ENCODE assay signal across 1 cellular context in the genomic region with DNA sequence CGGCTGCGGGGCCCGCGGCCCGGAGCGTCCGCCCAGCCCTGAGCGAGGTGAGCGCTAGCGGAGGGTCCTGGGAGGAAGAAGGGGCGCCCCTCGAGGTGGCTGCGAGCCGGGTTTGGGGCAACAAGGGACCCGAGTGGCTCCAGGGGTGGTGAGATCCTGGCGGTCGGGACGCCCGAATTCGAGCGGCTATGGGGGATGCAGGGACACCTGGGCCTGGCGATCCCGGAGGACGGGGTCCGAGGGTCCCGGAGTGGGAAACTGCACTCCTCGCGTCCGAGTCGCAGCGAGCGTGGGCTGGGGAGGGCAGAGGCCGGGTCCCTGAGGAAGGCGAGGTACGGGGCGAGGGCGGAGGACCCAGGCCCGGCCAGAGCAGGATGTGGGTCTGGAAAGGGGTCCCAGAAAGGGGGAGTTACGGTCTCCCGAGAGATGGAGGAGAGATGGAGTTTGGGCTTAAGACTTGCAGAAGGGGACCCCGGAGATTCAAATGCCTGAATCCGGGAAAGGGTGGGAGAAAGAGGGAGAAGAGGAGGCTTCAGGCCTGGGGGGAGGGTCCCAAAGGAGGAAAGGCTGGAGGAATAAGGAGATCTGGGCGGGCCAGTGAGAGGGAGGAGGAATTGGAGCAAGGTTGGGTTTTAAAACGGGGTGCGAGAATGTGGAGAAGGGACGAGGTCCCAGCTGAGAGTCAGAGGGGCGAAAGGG.
TF ChIP-seq lines count a peak whose summit lies in the region.

No MANE protein-coding gene starts in this region.

TF ChIP-seq in WTC11, 78 proteins besides CTCF, POLR2A, EP300 and RAD21 (continued from another document):
- TF ChIP-seq, protein P1, sequence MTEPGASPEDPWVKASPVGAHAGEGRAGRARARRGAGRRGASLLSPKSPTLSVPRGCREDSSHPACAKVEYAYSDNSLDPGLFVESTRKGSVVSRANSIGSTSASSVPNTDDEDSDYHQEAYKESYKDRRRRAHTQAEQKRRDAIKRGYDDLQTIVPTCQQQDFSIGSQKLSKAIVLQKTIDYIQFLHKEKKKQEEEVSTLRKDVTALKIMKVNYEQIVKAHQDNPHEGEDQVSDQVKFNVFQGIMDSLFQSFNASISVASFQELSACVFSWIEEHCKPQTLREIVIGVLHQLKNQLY (CRISPR knock-in tag; IDR thresholded peaks at IDR 0.05) = no peak
- no peak for TF ChIP-seq ZNF416 (CRISPR knock-in tag; IDR thresholded peaks at IDR 0.05)
